Comparison of ENCODE assay signal across 19 cellular contexts in the genomic region with DNA sequence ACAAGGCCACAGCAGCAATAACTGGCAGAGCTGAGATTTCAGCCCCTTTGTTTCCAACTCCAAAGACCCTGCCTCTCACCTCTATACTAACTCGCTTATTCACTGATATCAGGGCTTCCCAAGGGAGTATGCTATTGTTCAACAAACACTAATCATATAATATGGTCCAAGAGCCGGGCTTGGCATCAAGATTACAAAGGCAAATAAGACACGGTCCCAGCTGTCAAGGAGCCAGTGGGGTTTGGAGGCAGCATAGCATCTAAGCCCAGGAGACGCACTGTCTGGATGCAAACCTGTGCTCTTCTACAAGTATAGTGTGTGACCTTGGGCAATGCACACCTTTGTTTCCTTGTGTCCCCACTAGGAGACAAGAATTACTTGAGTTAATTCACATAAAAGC. TPM values are rescaled to one million over a fixed set of nuclear protein-coding genes. Genes with fewer than 3 reads are reported as not detected.
A peak's percentile ranks its signal among the peaks of the same experiment; 100 is the strongest.
DNase-seq lines count a peak whose midpoint lies in the region; ATAC-seq, FAIRE-seq and TF ChIP-seq lines count a peak whose summit lies in the region.
"Had no signal": no experiment of that assay in that cellular context is flagged by ENCODE, and none has a peak within 500 bp of the region (broad histone marks: within the 10 kb centered on the region; RNA-seq: fewer than 3 reads in every experiment).

No MANE protein-coding gene starts in this region.

- H3K27me3 Mint-ChIP-seq in WTC11 (ENCODE audit: low read depth): no peaks in the 10 kb centered on the region
- H3K27me3 Mint-ChIP-seq: CD4-positive, alpha-beta T cell; T-cell had no signal

- H3K79me2 ChIP-seq in smooth muscle cell (ENCODE audit: low read depth): peaks cover 90% of the 10 kb centered on the region

- H3F3A ChIP-seq in smooth muscle cell (ENCODE audit: low read depth): peaks cover 14% of the 10 kb centered on the region

- H3K9ac ChIP-seq in smooth muscle cell (ENCODE audit: low read depth): no peak overlapping the region
- H3K9ac ChIP-seq: BLaER1, KMS-11 had no signal

- ATAC-seq in GM21447 (IDR thresholded peaks at IDR 0.05; ENCODE audit: unreplicated experiment): no peak
- no peak for ATAC-seq in WTC11
- ATAC-seq: T-cell had no signal

- H3K36me3 ChIP-seq in WERI-Rb-1: peaks cover 75% of the 10 kb centered on the region
- peaks cover 23% of the 10 kb centered on the region for H3K36me3 ChIP-seq in smooth muscle cell (ENCODE audit: low read depth)
- H3K36me3 ChIP-seq: Peyer's patch had no signal

- H3K27ac Mint-ChIP-seq in WTC11: no peak overlapping the region
- H3K27ac Mint-ChIP-seq: CD4-positive, alpha-beta T cell had no signal

- H3K9me3 ChIP-seq in WERI-Rb-1 (ENCODE audit: severe bottlenecking) (no peaks in the 10 kb centered on the region), smooth muscle cell (replicated peaks; ENCODE audit: low read depth) (no peaks in the 10 kb centered on the region)
- H3K9me3 ChIP-seq: Caco-2, Peyer's patch had no signal

- no peak for TF ChIP-seq CTCF in WERI-Rb-1 (IDR thresholded peaks at IDR 0.05; ENCODE audit: low read depth, low read length)
- TF ChIP-seq CTCF in smooth muscle cell (IDR thresholded peaks at IDR 0.05; ENCODE audit: borderline replicate concordance, insufficient read depth, poor library complexity, severe bottlenecking): no peak
- TF ChIP-seq CTCF in WTC11 (IDR thresholded peaks at IDR 0.05): no peak

- H3K36me3 Mint-ChIP-seq in WTC11: peaks cover 27% of the 10 kb centered on the region

- H4K20me1 ChIP-seq in smooth muscle cell (ENCODE audit: low read depth): peaks cover 76% of the 10 kb centered on the region

- no peak overlapping the region for H3K4me2 ChIP-seq in smooth muscle cell
- H3K4me2 ChIP-seq: BLaER1, KMS-11 had no signal

- H3K9me3 Mint-ChIP-seq in WTC11: peaks cover 7% of the 10 kb centered on the region
- H3K9me3 Mint-ChIP-seq: CD4-positive, alpha-beta T cell had no signal

- 96% methylated on average over 4 of the region's 4 CpGs for WGBS in smooth muscle cell (ENCODE audit: low lambda C conversion rate)

- H3K4me1 Mint-ChIP-seq in WTC11: no peaks in the 10 kb centered on the region

- no peak overlapping the region for H3K4me3 ChIP-seq in WERI-Rb-1 (ENCODE audit: low read depth, low read length)
- no peak overlapping the region for H3K4me3 ChIP-seq in smooth muscle cell
- H3K4me3 ChIP-seq: BLaER1, Peyer's patch had no signal

- DNase-seq in NCI-H1092 (lab: John Stamatoyannopoulos, UW) (peak; percentile 16), NCI-H2171 (lab: John Stamatoyannopoulos, UW) (peak; percentile 18), WERI-Rb-1 (peak; percentile 52), smooth muscle cell (lab: John Stamatoyannopoulos, UW; ENCODE audit: unreplicated experiment) (no peak), GM19239 (ENCODE audit: insufficient read length, low spot score) (no peak), WTC11 (ENCODE audit: low spot score) (no peak)
- DNase-seq: Caco-2; CD4-positive, alpha-beta T cell; DMS153; IMR-90; NCI-H187; NCI-H226; NCI-H510A treated with DMSO at 0.1 percent for 48 hours; Peyer's patch; T-cell had no signal

- no peak for FAIRE-seq in GM19239 (lab: Jason Lieb, UNC)
- FAIRE-seq: GM12891 had no signal

- no peaks in the 10 kb centered on the region for H3K4me1 ChIP-seq in smooth muscle cell (ENCODE audit: low read depth)
- H3K4me1 ChIP-seq: BLaER1, Caco-2, Peyer's patch had no signal

- no peak overlapping the region for H3K4me3 Mint-ChIP-seq in WTC11
- H3K4me3 Mint-ChIP-seq: CD4-positive, alpha-beta T cell; T-cell had no signal

- H3K27ac ChIP-seq in WERI-Rb-1 (peak overlapping the region; percentile 58), smooth muscle cell (ENCODE audit: low read depth) (peak overlapping the region; percentile 89)
- H3K27ac ChIP-seq: BLaER1, KMS-11, Peyer's patch had no signal

- POLR2A ChIA-PET in WTC11 (lab: Charles Lee): no interaction called here

- no peak overlapping the region for H2AFZ ChIP-seq in smooth muscle cell (ENCODE audit: low read depth)

- CTCF ChIA-PET in WTC11 (lab: Charles Lee): interaction anchor here (1.4 kb wide), 1 partner anchor 43 kb away, joined by 3 read pairs; no protein-coding TSS in a partner anchor

- H3K27me3 ChIP-seq in WERI-Rb-1 (ENCODE audit: insufficient read depth, low read depth, severe bottlenecking) (no peaks in the 10 kb centered on the region), smooth muscle cell (ENCODE audit: low read depth) (no peaks in the 10 kb centered on the region)
- H3K27me3 ChIP-seq: BLaER1, Peyer's patch had no signal

TF ChIP-seq in WTC11, 78 proteins besides CTCF, POLR2A, EP300 and RAD21:
- TF ChIP-seq, protein P1, sequence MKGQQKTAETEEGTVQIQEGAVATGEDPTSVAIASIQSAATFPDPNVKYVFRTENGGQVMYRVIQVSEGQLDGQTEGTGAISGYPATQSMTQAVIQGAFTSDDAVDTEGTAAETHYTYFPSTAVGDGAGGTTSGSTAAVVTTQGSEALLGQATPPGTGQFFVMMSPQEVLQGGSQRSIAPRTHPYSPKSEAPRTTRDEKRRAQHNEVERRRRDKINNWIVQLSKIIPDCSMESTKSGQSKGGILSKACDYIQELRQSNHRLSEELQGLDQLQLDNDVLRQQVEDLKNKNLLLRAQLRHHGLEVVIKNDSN (CRISPR knock-in tag; IDR thresholded peaks at IDR 0.05): no peak
- TF ChIP-seq, protein P2, sequence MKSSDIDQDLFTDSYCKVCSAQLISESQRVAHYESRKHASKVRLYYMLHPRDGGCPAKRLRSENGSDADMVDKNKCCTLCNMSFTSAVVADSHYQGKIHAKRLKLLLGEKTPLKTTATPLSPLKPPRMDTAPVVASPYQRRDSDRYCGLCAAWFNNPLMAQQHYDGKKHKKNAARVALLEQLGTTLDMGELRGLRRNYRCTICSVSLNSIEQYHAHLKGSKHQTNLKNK (CRISPR knock-in tag; IDR thresholded peaks at IDR 0.05): no peak
- no peak for TF ChIP-seq MYBL2 (CRISPR knock-in tag; IDR thresholded peaks at IDR 0.05)
- no peak for TF ChIP-seq EMX1 (CRISPR knock-in tag; IDR thresholded peaks at IDR 0.05)
- TF ChIP-seq GABPB1 (CRISPR knock-in tag; IDR thresholded peaks at IDR 0.05): no peak
- no peak for TF ChIP-seq PRRX2 (CRISPR knock-in tag; IDR thresholded peaks at IDR 0.05)
- TF ChIP-seq, protein P3, sequence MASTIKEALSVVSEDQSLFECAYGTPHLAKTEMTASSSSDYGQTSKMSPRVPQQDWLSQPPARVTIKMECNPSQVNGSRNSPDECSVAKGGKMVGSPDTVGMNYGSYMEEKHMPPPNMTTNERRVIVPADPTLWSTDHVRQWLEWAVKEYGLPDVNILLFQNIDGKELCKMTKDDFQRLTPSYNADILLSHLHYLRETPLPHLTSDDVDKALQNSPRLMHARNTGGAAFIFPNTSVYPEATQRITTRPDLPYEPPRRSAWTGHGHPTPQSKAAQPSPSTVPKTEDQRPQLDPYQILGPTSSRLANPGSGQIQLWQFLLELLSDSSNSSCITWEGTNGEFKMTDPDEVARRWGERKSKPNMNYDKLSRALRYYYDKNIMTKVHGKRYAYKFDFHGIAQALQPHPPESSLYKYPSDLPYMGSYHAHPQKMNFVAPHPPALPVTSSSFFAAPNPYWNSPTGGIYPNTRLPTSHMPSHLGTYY (CRISPR knock-in tag; IDR thresholded peaks at IDR 0.05): no peak
- TF ChIP-seq, protein P4, sequence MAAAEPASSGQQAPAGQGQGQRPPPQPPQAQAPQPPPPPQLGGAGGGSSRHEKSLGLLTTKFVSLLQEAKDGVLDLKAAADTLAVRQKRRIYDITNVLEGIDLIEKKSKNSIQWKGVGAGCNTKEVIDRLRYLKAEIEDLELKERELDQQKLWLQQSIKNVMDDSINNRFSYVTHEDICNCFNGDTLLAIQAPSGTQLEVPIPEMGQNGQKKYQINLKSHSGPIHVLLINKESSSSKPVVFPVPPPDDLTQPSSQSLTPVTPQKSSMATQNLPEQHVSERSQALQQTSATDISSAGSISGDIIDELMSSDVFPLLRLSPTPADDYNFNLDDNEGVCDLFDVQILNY (CRISPR knock-in tag; IDR thresholded peaks at IDR 0.05): no peak
- no peak for TF ChIP-seq ZNF232 (CRISPR knock-in tag; IDR thresholded peaks at IDR 0.05)
- TF ChIP-seq ZNF263 (CRISPR knock-in tag; IDR thresholded peaks at IDR 0.05; ENCODE audit: low read depth): no peak
- TF ChIP-seq, protein P5, sequence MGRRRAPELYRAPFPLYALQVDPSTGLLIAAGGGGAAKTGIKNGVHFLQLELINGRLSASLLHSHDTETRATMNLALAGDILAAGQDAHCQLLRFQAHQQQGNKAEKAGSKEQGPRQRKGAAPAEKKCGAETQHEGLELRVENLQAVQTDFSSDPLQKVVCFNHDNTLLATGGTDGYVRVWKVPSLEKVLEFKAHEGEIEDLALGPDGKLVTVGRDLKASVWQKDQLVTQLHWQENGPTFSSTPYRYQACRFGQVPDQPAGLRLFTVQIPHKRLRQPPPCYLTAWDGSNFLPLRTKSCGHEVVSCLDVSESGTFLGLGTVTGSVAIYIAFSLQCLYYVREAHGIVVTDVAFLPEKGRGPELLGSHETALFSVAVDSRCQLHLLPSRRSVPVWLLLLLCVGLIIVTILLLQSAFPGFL (CRISPR knock-in tag; IDR thresholded peaks at IDR 0.05; ENCODE audit: borderline replicate concordance): no peak
- no peak for TF ChIP-seq FOXJ3 (CRISPR knock-in tag; IDR thresholded peaks at IDR 0.05; ENCODE audit: borderline replicate concordance)

RNA-seq across cellular contexts. Expression of a gene that starts 28.7 kb away (rescaled TPM):
- total RNA-seq in smooth muscle cell (188 and 206 TPM in 2 replicates), WTC11 (2021) (62.9 to 78.1 TPM (median 74.4 TPM) in 3 replicates)
- polyA plus RNA-seq in smooth muscle cell: 141 and 198 TPM in 2 replicates

Comparison
In these comparisons a context has a peak if more than half of its experiments do, and no peak if none do; other contexts are left out.
1. DNase-seq: peak in NCI-H1092 (single experiment), NCI-H2171 (single experiment) and WERI-Rb-1 (single experiment); none in smooth muscle cell (single experiment), GM19239 (single experiment) and WTC11 (single experiment).